In genomic region chr11:44538375-44539054, GRCh38 we compare ENCODE assay signal across 7 cellular contexts. TPM values are rescaled to one million over a fixed set of nuclear protein-coding genes. Genes with fewer than 3 reads are reported as not detected.
DNase-seq lines count a peak whose midpoint lies in the region; ATAC-seq and TF ChIP-seq lines count a peak whose summit lies in the region.

No MANE protein-coding gene starts in this region.

- no peaks in the 10 kb centered on the region for H3K36me3 Mint-ChIP-seq in WTC11

- ATAC-seq in HG03039 (IDR thresholded peaks at IDR 0.05; ENCODE audit: unreplicated experiment): peak; percentile 87
- peak; percentile 92 for ATAC-seq in WTC11

- H3K27me3 Mint-ChIP-seq in WTC11 (ENCODE audit: low read depth): peaks cover 8% of the 10 kb centered on the region

- POLR2A ChIA-PET in WTC11 (lab: Charles Lee): interaction anchor here (0.8 kb wide), 1 partner anchor 367 kb away, joined by 4 read pairs; no protein-coding TSS in a partner anchor

- H3K27ac Mint-ChIP-seq in WTC11: no peak overlapping the region

- CTCF ChIA-PET in WTC11 (lab: Charles Lee): interaction anchor here (1.3 to 3.8 kb wide), 5 partner anchors 15 to 209 kb away, joined by 3 to 15 read pairs (median 6); no protein-coding TSS in a partner anchor

- H3K4me3 ChIP-seq in cardiac fibroblast (replicated peaks in 1 of 2; ENCODE audit: low read depth in 2 of 2, low read length in 2 of 2): no peak overlapping the region

- in situ Hi-C loops in GM13976 (cut with MboI; ENCODE audit: low sequenced_read_pairs, unreplicated experiment): loop anchor here (5.0 kb wide), 1 partner anchor 251 kb away; no protein-coding TSS in a partner anchor

- DNase-seq in GM13976 (ENCODE audit: low spot score) (peak; percentile 88), NCI-H2196 treated with DMSO at 0.1 percent for 48 hours (lab: John Stamatoyannopoulos, UW; ENCODE audit: unreplicated experiment) (peak; percentile 61), WTC11 (ENCODE audit: low spot score) (peak; percentile 85), cardiac fibroblast (ENCODE audit: low read depth in 2 of 2) (peak; percentile 71 to 78), kidney glomerular epithelial cell (lab: John Stamatoyannopoulos, UW) (peak; percentile 64)
- DNase-seq in stimulated activated CD4-positive, alpha-beta T cell treated with anti-CD3 and anti-CD28 coated beads, Interleukin-2, amount 100 ng/mL, for 4 hours (ENCODE audit: low read depth): peak; percentile 48

- TF ChIP-seq CTCF in GM13976 (IDR thresholded peaks at IDR 0.05; ENCODE audit: borderline replicate concordance, control extremely low read depth, extremely low read depth, insufficient read depth, missing control alignments) (peak; percentile 93), WTC11 (IDR thresholded peaks at IDR 0.05) (peak; percentile 97), cardiac fibroblast (IDR thresholded peaks at IDR 0.05; ENCODE audit: low read depth, low read length) (peak; percentile 94)

- peak overlapping the region; percentile 24 for H3K4me3 Mint-ChIP-seq in WTC11

- peaks cover 3% of the 10 kb centered on the region; the same call in 1 of the 2 replicates for H3K9me3 Mint-ChIP-seq in WTC11

- H3K4me1 Mint-ChIP-seq in WTC11: peaks cover 13% of the 10 kb centered on the region

TF ChIP-seq in WTC11, 78 proteins besides CTCF, POLR2A, EP300 and RAD21:
- peak; percentile 61; the same call in 1 of the 2 replicates for TF ChIP-seq ZNF121 (CRISPR knock-in tag; IDR thresholded peaks at IDR 0.05)
- 0 out of 2 replicates have a peak, but pooled peaks have one; percentile 59 for TF ChIP-seq ETV6 (CRISPR knock-in tag; IDR thresholded peaks at IDR 0.05)
- TF ChIP-seq ZNF671 (CRISPR knock-in tag; IDR thresholded peaks at IDR 0.05): no peak

RNA-seq across cellular contexts. Expression of gene CD82, which starts 26.9 kb away (rescaled TPM):
- 15.5 to 19.8 TPM (median 19.3 TPM) in 3 replicates for total RNA-seq in WTC11 (2021)
